8 cellular contexts compared by ENCODE assay signal in the genomic region with DNA sequence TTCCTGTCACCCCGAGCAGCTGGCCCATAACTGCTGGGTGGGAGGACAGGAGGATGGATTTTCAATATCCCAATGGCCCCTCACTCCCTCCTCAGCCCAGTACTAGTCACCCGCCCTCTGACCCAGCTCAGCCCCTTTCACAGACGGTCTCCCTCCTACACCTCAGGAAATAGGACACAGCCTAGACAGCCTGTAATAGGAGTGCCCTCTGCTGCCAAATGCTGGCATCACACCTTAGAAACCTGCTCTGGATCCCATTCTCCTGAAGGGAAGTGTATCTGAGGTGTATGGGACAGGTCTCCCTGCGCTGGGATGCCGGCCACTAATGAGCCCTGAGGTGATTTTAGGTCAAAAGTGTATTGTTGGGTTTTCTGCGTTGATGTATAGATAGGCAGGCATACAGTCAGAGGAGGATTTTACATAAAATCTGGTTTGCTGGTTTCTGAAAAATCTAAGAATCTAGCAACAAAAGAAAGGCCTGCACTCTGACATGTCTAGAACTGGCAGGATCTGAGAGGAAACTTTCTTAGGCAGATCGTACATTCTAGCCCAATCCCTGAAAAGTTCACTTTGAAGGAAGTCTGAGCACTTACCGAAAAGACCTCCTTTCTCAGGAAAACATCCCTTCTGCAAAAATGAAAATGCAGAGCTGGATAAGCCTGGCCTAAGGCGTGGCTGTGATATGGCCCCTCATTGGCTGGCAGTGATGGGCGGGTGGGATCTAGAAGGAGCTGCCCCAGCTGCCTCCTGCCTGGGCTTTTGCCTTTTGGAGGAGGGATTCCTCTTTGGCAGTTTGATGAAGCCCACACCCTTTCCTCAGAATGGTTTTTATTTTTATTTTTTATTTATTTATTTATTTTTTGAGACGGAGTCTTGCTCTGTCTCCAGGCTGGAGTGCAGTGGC. TPM values are rescaled to one million over a fixed set of nuclear protein-coding genes. Genes with fewer than 3 reads are reported as not detected.
A peak's percentile ranks its signal among the peaks of the same experiment; 100 is the strongest.
DNase-seq lines count a peak whose midpoint lies in the region; ATAC-seq and TF ChIP-seq lines count a peak whose summit lies in the region.

No MANE protein-coding gene starts in this region.

- no peak overlapping the region for H3K27ac ChIP-seq in left lung

- DNase-seq in AG09319 (ENCODE audit: extremely low read depth, low read depth) (peak; percentile 24), NCI-H2227 treated with DMSO at 0.1 percent for 48 hours (lab: John Stamatoyannopoulos, UW) (peak; percentile 49), cerebellar nuclear complex (lab: John Stamatoyannopoulos, UW) (peak; percentile 12 to 46), left lung (peak in 1 of 2 donors; percentile 69)
- DNase-seq in stimulated activated CD4-positive, alpha-beta T cell treated with anti-CD3 and anti-CD28 coated beads, TNF-alpha, amount 100 ng/mL, for 4 hours (ENCODE audit: low read depth in 3 of 3), result peak; percentile 12 to 32 (median 27)

- intact Hi-C loops in left lung (cut with DNase I), result loop anchor here in 1 of 2 donors (5.0 kb wide), 1 partner anchor 52 kb away; no protein-coding TSS in a partner anchor

- peaks cover 6 to 18% of the 10 kb centered on the region in 2 donors for H3K4me1 ChIP-seq in left lung

- no peaks in the 10 kb centered on the region for H3K9me3 ChIP-seq in left lung

- H3K27me3 ChIP-seq in left lung, result no peaks in the 10 kb centered on the region

- ATAC-seq in GM18873 (IDR thresholded peaks at IDR 0.05; ENCODE audit: low FRiP score, unreplicated experiment) (peak; percentile 46), HG03175 (IDR thresholded peaks at IDR 0.05; ENCODE audit: unreplicated experiment) (peak; percentile 64), left lung (peak; percentile 74)
- peak; percentile 39 to 62 for ATAC-seq in activated CD4-positive, CD25-positive, alpha-beta regulatory T cell treated with anti-CD3 and anti-CD28 coated beads, Interleukin-2, amount 50 U/mL, for 24 hours

- no peaks in the 10 kb centered on the region for H3K36me3 ChIP-seq in left lung

- peak; percentile 92 for TF ChIP-seq CTCF in AG09319 (IDR thresholded peaks at IDR 0.05; ENCODE audit: low read depth, low read length)
- peak; percentile 78 for TF ChIP-seq CTCF in left lung (IDR thresholded peaks at IDR 0.05)

- no peak overlapping the region for H3K4me3 ChIP-seq in left lung

RNA-seq across cellular contexts. Expression of gene DZIP1L, which starts 3.7 kb away (rescaled TPM):
- total RNA-seq in left lung, result 10 to 100 TPM; 14.0 to 16.6 TPM

RNA-seq across cellular contexts. Expression of gene A4GNT, which starts 13.1 kb away (rescaled TPM):
- not detected for total RNA-seq in left lung

RNA-seq across cellular contexts. Expression of gene DBR1, which starts 55.6 kb away (rescaled TPM):
- 10 to 100 TPM; 16.7 to 17.7 TPM for total RNA-seq in left lung
